1 cellular context compared by ENCODE assay signal in the genomic region with DNA sequence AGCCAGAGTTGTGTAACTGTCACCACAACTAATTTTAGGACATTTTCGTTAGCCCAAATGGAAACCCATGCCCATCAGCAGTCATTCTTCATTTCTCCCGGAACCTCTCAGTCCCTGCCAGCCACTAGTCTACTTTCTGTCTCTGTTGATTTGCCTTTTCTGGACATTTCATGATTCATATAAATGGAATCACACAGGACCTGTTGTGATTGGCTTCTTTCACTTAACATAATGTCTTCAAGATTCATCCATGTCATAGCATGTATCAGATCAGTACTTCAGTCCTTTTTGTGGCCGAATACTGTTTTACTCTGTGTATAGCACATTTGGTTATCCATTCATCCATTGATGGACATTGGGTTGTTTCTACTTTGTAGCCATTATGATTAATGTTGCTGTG.
TF ChIP-seq lines count a peak whose summit lies in the region.

No MANE protein-coding gene starts in this region.

TF ChIP-seq in IMR-90, 13 proteins besides CTCF, POLR2A, EP300 and RAD21:
- TF ChIP-seq, protein P1, sequence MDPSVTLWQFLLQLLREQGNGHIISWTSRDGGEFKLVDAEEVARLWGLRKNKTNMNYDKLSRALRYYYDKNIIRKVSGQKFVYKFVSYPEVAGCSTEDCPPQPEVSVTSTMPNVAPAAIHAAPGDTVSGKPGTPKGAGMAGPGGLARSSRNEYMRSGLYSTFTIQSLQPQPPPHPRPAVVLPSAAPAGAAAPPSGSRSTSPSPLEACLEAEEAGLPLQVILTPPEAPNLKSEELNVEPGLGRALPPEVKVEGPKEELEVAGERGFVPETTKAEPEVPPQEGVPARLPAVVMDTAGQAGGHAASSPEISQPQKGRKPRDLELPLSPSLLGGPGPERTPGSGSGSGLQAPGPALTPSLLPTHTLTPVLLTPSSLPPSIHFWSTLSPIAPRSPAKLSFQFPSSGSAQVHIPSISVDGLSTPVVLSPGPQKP (IDR thresholded peaks at IDR 0.05; ENCODE audit: borderline replicate concordance, low read depth, low read length), result no peak
- TF ChIP-seq FOS (IDR thresholded peaks at IDR 0.05; ENCODE audit: low read depth, low read length), result no peak
- TF ChIP-seq MAFK (IDR thresholded peaks at IDR 0.05; ENCODE audit: low read depth, low read length), result no peak
- TF ChIP-seq MXI1 (IDR thresholded peaks at IDR 0.05; ENCODE audit: borderline replicate concordance, low read depth, low read length), result no peak
- no peak for TF ChIP-seq CHD1 (IDR thresholded peaks at IDR 0.05; ENCODE audit: low read depth, low read length)
- no peak for TF ChIP-seq CEBPB (IDR thresholded peaks at IDR 0.05; ENCODE audit: low read depth, low read length)
- no peak for TF ChIP-seq RCOR1 (IDR thresholded peaks at IDR 0.05; ENCODE audit: insufficient replicate concordance, low read length)
- no peak for TF ChIP-seq RFX5 (IDR thresholded peaks at IDR 0.05; ENCODE audit: low read depth, low read length)
- no peak for TF ChIP-seq NFE2L2 (IDR thresholded peaks at IDR 0.05; ENCODE audit: low read depth, low read length)
- no peak for TF ChIP-seq SMC3 (IDR thresholded peaks at IDR 0.05; ENCODE audit: low read depth, low read length)
- TF ChIP-seq BHLHE40 (IDR thresholded peaks at IDR 0.05; ENCODE audit: low read depth, low read length), result no peak
- no peak for TF ChIP-seq MAZ (IDR thresholded peaks at IDR 0.05; ENCODE audit: borderline replicate concordance, low read depth, low read length)
- TF ChIP-seq, protein P2, sequence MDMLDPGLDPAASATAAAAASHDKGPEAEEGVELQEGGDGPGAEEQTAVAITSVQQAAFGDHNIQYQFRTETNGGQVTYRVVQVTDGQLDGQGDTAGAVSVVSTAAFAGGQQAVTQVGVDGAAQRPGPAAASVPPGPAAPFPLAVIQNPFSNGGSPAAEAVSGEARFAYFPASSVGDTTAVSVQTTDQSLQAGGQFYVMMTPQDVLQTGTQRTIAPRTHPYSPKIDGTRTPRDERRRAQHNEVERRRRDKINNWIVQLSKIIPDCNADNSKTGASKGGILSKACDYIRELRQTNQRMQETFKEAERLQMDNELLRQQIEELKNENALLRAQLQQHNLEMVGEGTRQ (IDR thresholded peaks at IDR 0.05; ENCODE audit: low read depth, low read length), result no peak
